2 cellular contexts compared by ENCODE assay signal in the genomic region with DNA sequence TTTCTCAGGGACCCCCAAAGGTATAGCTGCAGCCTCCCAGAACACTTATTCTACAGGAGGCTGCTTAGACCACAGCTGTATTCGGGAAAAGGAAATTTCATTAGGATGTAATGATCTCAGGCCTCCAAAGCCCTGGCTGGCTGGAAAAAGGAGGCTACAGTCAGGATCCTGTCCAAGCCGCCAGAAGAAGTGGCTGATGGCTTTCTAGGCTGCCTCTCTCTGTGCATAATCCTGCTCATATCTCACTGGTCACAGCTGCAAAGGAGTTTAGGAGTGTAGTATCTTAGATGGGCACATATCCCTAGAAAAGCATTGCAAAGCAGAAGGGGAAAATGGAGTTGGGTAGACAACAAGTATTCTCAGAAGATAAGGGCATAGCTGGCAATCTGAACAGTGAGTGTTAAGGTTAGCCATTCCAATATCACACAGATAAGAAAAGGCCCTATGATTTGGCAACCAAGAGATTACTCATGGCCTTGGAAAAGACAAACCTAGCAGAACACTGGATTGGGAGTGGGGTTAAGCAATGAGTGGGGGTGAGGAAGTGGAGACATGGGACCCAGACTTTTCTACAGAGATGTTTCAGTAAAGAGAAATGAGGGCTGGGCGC.
TF ChIP-seq lines count a peak whose summit lies in the region.

No MANE protein-coding gene starts in this region.

TF ChIP-seq in K562, 482 proteins besides CTCF, POLR2A, EP300 and RAD21 (continues in another document):
- TF ChIP-seq POLR3A (IDR thresholded peaks at IDR 0.05; ENCODE audit: borderline replicate concordance, extremely low read depth, insufficient read depth, insufficient read length), result no peak
- TF ChIP-seq ESRRA (IDR thresholded peaks at IDR 0.05; ENCODE audit: borderline replicate concordance, low read depth), result no peak
- no peak for TF ChIP-seq ZNF197 (CRISPR knock-in tag; IDR thresholded peaks at IDR 0.05; ENCODE audit: low read depth)
- TF ChIP-seq EGR1 (conservative IDR thresholded peaks at IDR 0.05), result no peak
- TF ChIP-seq SMARCC2 (IDR thresholded peaks at IDR 0.05; ENCODE audit: low read depth), result no peak
- no peak for TF ChIP-seq KLF6 (CRISPR knock-in tag; IDR thresholded peaks at IDR 0.05; ENCODE audit: borderline replicate concordance)
- peak in 1 of 2 experiments; percentile 68; a peak in 1 of 4 replicates for TF ChIP-seq HDAC1 (IDR thresholded peaks at IDR 0.05)
- no peak for TF ChIP-seq ZNF3 (CRISPR knock-in tag; IDR thresholded peaks at IDR 0.05)
- peak; percentile 87 for TF ChIP-seq CBFA2T2 (conservative IDR thresholded peaks at IDR 0.05)
- no peak for TF ChIP-seq HMG20B (CRISPR knock-in tag; IDR thresholded peaks at IDR 0.05)
- no peak for TF ChIP-seq ZNF561 (CRISPR knock-in tag; conservative IDR thresholded peaks at IDR 0.05)
- TF ChIP-seq COPS2 (conservative IDR thresholded peaks at IDR 0.05), result no peak
- no peak for TF ChIP-seq TAF1 (IDR thresholded peaks at IDR 0.05; ENCODE audit: control insufficient read depth, extremely low read depth, insufficient read depth, low read length, severe bottlenecking)
- TF ChIP-seq HCFC1 (IDR thresholded peaks at IDR 0.05; ENCODE audit: low read depth, low read length), result no peak
- TF ChIP-seq BHLHE40 (IDR thresholded peaks at IDR 0.05; ENCODE audit: low read length), result no peak
- TF ChIP-seq, protein P1, sequence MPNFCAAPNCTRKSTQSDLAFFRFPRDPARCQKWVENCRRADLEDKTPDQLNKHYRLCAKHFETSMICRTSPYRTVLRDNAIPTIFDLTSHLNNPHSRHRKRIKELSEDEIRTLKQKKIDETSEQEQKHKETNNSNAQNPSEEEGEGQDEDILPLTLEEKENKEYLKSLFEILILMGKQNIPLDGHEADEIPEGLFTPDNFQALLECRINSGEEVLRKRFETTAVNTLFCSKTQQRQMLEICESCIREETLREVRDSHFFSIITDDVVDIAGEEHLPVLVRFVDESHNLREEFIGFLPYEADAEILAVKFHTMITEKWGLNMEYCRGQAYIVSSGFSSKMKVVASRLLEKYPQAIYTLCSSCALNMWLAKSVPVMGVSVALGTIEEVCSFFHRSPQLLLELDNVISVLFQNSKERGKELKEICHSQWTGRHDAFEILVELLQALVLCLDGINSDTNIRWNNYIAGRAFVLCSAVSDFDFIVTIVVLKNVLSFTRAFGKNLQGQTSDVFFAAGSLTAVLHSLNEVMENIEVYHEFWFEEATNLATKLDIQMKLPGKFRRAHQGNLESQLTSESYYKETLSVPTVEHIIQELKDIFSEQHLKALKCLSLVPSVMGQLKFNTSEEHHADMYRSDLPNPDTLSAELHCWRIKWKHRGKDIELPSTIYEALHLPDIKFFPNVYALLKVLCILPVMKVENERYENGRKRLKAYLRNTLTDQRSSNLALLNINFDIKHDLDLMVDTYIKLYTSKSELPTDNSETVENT (CRISPR knock-in tag; IDR thresholded peaks at IDR 0.05), result no peak
- no peak for TF ChIP-seq ZFP30 (CRISPR knock-in tag; IDR thresholded peaks at IDR 0.05; ENCODE audit: borderline replicate concordance)
- TF ChIP-seq, protein P2, sequence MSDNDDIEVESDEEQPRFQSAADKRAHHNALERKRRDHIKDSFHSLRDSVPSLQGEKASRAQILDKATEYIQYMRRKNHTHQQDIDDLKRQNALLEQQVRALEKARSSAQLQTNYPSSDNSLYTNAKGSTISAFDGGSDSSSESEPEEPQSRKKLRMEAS (CRISPR knock-in tag; IDR thresholded peaks at IDR 0.05), result no peak
- TF ChIP-seq FOXP1 (CRISPR knock-in tag; IDR thresholded peaks at IDR 0.05), result no peak
- TF ChIP-seq, protein P3, sequence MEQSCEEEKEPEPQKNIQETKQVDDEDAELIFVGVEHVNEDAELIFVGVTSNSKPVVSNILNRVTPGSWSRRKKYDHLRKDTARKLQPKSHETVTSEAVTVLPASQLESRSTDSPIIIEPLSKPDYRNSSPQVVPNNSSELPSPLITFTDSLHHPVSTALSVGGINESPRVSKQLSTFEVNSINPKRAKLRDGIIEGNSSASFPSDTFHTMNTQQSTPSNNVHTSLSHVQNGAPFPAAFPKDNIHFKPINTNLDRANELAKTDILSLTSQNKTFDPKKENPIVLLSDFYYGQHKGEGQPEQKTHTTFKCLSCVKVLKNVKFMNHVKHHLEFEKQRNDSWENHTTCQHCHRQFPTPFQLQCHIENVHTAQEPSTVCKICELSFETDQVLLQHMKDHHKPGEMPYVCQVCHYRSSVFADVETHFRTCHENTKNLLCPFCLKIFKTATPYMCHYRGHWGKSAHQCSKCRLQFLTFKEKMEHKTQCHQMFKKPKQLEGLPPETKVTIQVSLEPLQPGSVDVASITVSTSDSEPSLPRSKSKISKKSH (CRISPR knock-in tag; IDR thresholded peaks at IDR 0.05), result no peak
- TF ChIP-seq SRSF9 (IDR thresholded peaks at IDR 0.05; ENCODE audit: borderline replicate concordance, low read depth, low read length), result no peak
- TF ChIP-seq SPI1 (IDR thresholded peaks at IDR 0.05; ENCODE audit: borderline replicate concordance, low read depth, low read length), result no peak
- no peak for TF ChIP-seq BRF1 (IDR thresholded peaks at IDR 0.05; ENCODE audit: borderline replicate concordance, extremely low read depth, insufficient read length)

TF ChIP-seq in HepG2, 621 proteins besides CTCF, POLR2A, EP300 and RAD21:
- TF ChIP-seq, protein P4, sequence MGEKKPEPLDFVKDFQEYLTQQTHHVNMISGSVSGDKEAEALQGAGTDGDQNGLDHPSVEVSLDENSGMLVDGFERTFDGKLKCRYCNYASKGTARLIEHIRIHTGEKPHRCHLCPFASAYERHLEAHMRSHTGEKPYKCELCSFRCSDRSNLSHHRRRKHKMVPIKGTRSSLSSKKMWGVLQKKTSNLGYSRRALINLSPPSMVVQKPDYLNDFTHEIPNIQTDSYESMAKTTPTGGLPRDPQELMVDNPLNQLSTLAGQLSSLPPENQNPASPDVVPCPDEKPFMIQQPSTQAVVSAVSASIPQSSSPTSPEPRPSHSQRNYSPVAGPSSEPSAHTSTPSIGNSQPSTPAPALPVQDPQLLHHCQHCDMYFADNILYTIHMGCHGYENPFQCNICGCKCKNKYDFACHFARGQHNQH (CRISPR knock-in tag; IDR thresholded peaks at IDR 0.05), result no peak
- no peak for TF ChIP-seq ZZZ3 (CRISPR knock-in tag; IDR thresholded peaks at IDR 0.05; ENCODE audit: borderline replicate concordance)
- TF ChIP-seq FOXO1 (CRISPR knock-in tag; IDR thresholded peaks at IDR 0.05), result peak; percentile 16; the same call in 1 of the 2 replicates
- peak; percentile 48; the same call in 1 of the 2 replicates for TF ChIP-seq FOSL2 (CRISPR knock-in tag; IDR thresholded peaks at IDR 0.05)
- no peak for TF ChIP-seq SOX6 (IDR thresholded peaks at IDR 0.05)
- peak; percentile 18; the same call in 1 of the 2 replicates for TF ChIP-seq SOX6 (CRISPR knock-in tag; IDR thresholded peaks at IDR 0.05)
- no peak for TF ChIP-seq RBAK (CRISPR knock-in tag; IDR thresholded peaks at IDR 0.05)
- TF ChIP-seq, protein P5, sequence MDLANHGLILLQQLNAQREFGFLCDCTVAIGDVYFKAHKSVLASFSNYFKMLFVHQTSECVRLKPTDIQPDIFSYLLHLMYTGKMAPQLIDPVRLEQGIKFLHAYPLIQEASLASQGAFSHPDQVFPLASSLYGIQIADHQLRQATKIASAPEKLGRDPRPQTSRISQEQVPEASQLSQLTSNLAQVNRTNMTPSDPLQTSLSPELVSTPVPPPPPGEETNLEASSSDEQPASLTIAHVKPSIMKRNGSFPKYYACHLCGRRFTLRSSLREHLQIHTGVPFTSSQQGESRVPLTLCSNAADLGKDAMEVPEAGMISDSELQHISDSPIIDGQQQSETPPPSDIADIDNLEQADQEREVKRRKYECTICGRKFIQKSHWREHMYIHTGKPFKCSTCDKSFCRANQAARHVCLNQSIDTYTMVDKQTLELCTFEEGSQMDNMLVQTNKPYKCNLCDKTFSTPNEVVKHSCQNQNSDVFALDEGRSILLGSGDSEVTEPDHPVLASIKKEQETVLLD (CRISPR knock-in tag; IDR thresholded peaks at IDR 0.05; ENCODE audit: low read depth), result no peak
- TF ChIP-seq ZNF644 (CRISPR knock-in tag; IDR thresholded peaks at IDR 0.05; ENCODE audit: low read depth), result peak; percentile 61; the same call in 1 of the 2 replicates
- TF ChIP-seq GATAD2A (CRISPR knock-in tag; IDR thresholded peaks at IDR 0.05), result 0 out of 2 replicates have a peak, but pooled peaks have one; percentile 28
- TF ChIP-seq CEBPB (IDR thresholded peaks at IDR 0.05; ENCODE audit: borderline replicate concordance, low read depth, low read length), result peak; percentile 75
TF ChIP-seq in HepG2: peak in this region for 6.
